8 cellular contexts compared by ENCODE assay signal in genomic region chr1:112397051-112397471, GRCh38. TPM values are rescaled to one million over a fixed set of nuclear protein-coding genes. Genes with fewer than 3 reads are reported as not detected.
DNase-seq lines count a peak whose midpoint lies in the region; ATAC-seq, FAIRE-seq and TF ChIP-seq lines count a peak whose summit lies in the region.

No MANE protein-coding gene starts in this region.

- no peaks in the 10 kb centered on the region for H3K9me3 ChIP-seq in heart right ventricle
- no peaks in the 10 kb centered on the region for H3K9me3 ChIP-seq in GM12878 (replicated peaks; ENCODE audit: control insufficient read depth, insufficient read depth, low read length)
- no peaks in the 10 kb centered on the region for H3K9me3 ChIP-seq in aorta (ENCODE audit: control insufficient read depth, low read length)

- H4K20me1 ChIP-seq in GM12878 (ENCODE audit: control insufficient read depth, insufficient read depth): no peaks in the 10 kb centered on the region

- ATAC-seq in heart right ventricle (no peak), left cardiac atrium (no peak), GM12878 (no peak), memory B cell (ENCODE audit: low read depth) (no peak), aorta (ENCODE audit: low FRiP score) (no peak), GM21381 (IDR thresholded peaks at IDR 0.05; ENCODE audit: unreplicated experiment) (no peak), HG02678 (IDR thresholded peaks at IDR 0.05; ENCODE audit: unreplicated experiment) (no peak)

- H3K27me3 ChIP-seq in heart right ventricle: no peaks in the 10 kb centered on the region
- no peaks in the 10 kb centered on the region for H3K27me3 ChIP-seq in GM12878 (replicated peaks in 1 of 2; ENCODE audit: control insufficient read depth in 2 of 2, insufficient read depth in 2 of 2, low read length in 1 of 2)
- H3K27me3 ChIP-seq in aorta (ENCODE audit: control insufficient read depth in 1 of 2, insufficient read depth in 2 of 2, low read length in 1 of 2): no peaks in the 10 kb centered on the region

- POLR2A ChIA-PET in GM12878 (lab: Charles Lee): interaction anchor here (0.6 to 2.1 kb wide), 7 partner anchors 11 to 318 kb away, joined by 3 to 9 read pairs (median 6); partner anchors contain the start of genes CAPZA1, PPM1J and ST7L

- H3K9me3 Mint-ChIP-seq in memory B cell: no peaks in the 10 kb centered on the region

- H3K79me2 ChIP-seq in GM12878 (ENCODE audit: control insufficient read depth, insufficient read depth, low read length): peaks cover 56% of the 10 kb centered on the region

- H3K36me3 ChIP-seq in heart right ventricle: no peaks in the 10 kb centered on the region
- H3K36me3 ChIP-seq in GM12878 (ENCODE audit: control insufficient read depth in 2 of 2, insufficient read depth in 2 of 2, low read length in 1 of 2): no peaks in the 10 kb centered on the region
- H3K36me3 ChIP-seq in aorta (ENCODE audit: control insufficient read depth in 1 of 2, insufficient read depth in 2 of 2, low read length in 1 of 2): no peaks in the 10 kb centered on the region

- TF ChIP-seq RAD21 in GM12878 (IDR thresholded peaks at IDR 0.05; ENCODE audit: insufficient read depth, low read depth, low read length): no peak

- SMC1A ChIA-PET in GM12878 (lab: Charles Lee; ENCODE audit: uncharacterized antibody, unreplicated experiment): interaction anchor here (0.8 to 1.7 kb wide), 8 partner anchors 9 to 308 kb away, joined by 3 to 5 read pairs (median 4); no protein-coding TSS in a partner anchor

- intact Hi-C loops in heart right ventricle (cut with DNase I): loop anchor here in 3 of 10 donors (5.0 to 10.0 kb wide), 5 partner anchors 35 to 408 kb away; partner anchors contain the start of genes CAPZA1 (in 1 of the 3), RHOC (in 1 of the 3) and ST7L (in 1 of the 3)
- intact Hi-C loops in left cardiac atrium (cut with DNase I): loop anchor here in 1 of 2 donors (5.0 kb wide), 1 partner anchor 220 kb away; the partner anchor contains the start of genes CAPZA1 and ST7L
- intact Hi-C loops in GM12878 (cut with micrococcal nuclease; ENCODE audit: unreplicated experiment): no loop called here
- intact Hi-C loops in aorta (cut with DNase I): loop anchor here (2.0 kb wide), 2 partner anchors 68 to 310 kb away; partner anchors contain the start of gene RHOC (in 1 of the 2)

- H3K27ac ChIP-seq in heart right ventricle (peak overlapping the region in 8 of 10 donors; percentile 91 to 97 (median 94)), GM12878 (ENCODE audit: control insufficient read depth, insufficient read depth) (peak overlapping the region; percentile 78), aorta (ENCODE audit: low read depth in 1 of 2, low read length in 2 of 2) (no peak overlapping the region)

- TF ChIP-seq POLR2A in GM12878 (IDR thresholded peaks at IDR 0.05; ENCODE audit: low read depth, low read length): no peak

- no TSS peak for BruUV-seq in GM12878 (replicated peaks; lab: Mats Ljungman, UMichigan)

- peak overlapping the region; percentile 56 for H3K4me2 ChIP-seq in GM12878 (ENCODE audit: control insufficient read depth, insufficient read depth)

- H3K4me1 ChIP-seq in heart right ventricle (peaks cover 0 to 90% (median 71%) of the 10 kb centered on the region in 9 donors), GM12878 (ENCODE audit: control insufficient read depth, insufficient read depth, low read length) (peaks cover 22% of the 10 kb centered on the region), aorta (ENCODE audit: control insufficient read depth in 1 of 2, insufficient read depth in 2 of 2, low read length in 2 of 2) (peaks cover 4 to 7% of the 10 kb centered on the region in 2 donors)

- no peak for TF ChIP-seq EP300 in GM12878 (IDR thresholded peaks at IDR 0.05; ENCODE audit: borderline replicate concordance in 1 of 2, control insufficient read depth in 1 of 2, low read depth in 2 of 2, low read length in 2 of 2)

- peak; percentile 31 for FAIRE-seq in GM12878 (lab: Jason Lieb, UNC)

- H3K4me3 ChIP-seq in heart right ventricle (peak overlapping the region; percentile 88 to 100 (median 94)), GM12878 (peak overlapping the region; percentile 97), aorta (ENCODE audit: low read length in 2 of 2) (peak overlapping the region; percentile 48 to 93)

- H3K4me3 Mint-ChIP-seq in memory B cell: peak overlapping the region; percentile 94

- H3K9ac ChIP-seq in GM12878 (ENCODE audit: control insufficient read depth, insufficient read depth, low read length): peak overlapping the region; percentile 87

- H2AFZ ChIP-seq in GM12878 (ENCODE audit: control insufficient read depth, low read depth, low read length): peak overlapping the region; percentile 91

- peaks cover 21% of the 10 kb centered on the region for H3K4me1 Mint-ChIP-seq in memory B cell

- RAD21 ChIA-PET in GM12878 (lab: Charles Lee; ENCODE audit: unreplicated experiment): interaction anchor here (1.1 to 5.2 kb wide), 8 partner anchors 70 to 318 kb away, joined by 3 to 46 read pairs (median 4); partner anchors contain the start of genes MOV10 and PPM1J

- in situ Hi-C loops in GM12878 (cut with MboI): loop anchor here (5.0 kb wide), 2 partner anchors 65 to 220 kb away; partner anchors contain the start of genes CAPZA1 and ST7L

- TF ChIP-seq CTCF in heart right ventricle (IDR thresholded peaks at IDR 0.05) (no peak), GM12878 (IDR thresholded peaks at IDR 0.05 in 2 of 3, conservative IDR thresholded peaks at IDR 0.05 in 1 of 3; ENCODE audit: control insufficient read depth in 2 of 3, extremely low read depth in 1 of 3, insufficient read depth in 1 of 3, low read depth in 3 of 3, low read length in 3 of 3) (no peak)

- CTCF ChIA-PET in GM12878 (lab: Yijun Ruan, JAX): interaction anchor here (0.6 to 14.4 kb wide), 9 partner anchors 9 to 319 kb away, joined by 3 to 330 read pairs (median 3); partner anchors contain the start of genes CAPZA1 and ST7L

- no peaks in the 10 kb centered on the region for H3K36me3 Mint-ChIP-seq in memory B cell

- 72 to 74% methylated on average over 1 of the region's 1 CpG for WGBS in heart right ventricle, 2 donors
- WGBS in GM12878 (ENCODE audit: insufficient coverage, insufficient replicate concordance, low lambda C conversion rate, missing lambda C conversion rate): 0% methylated on average over 1 of the region's 1 CpG
- 69 to 73% methylated on average over 1 of the region's 1 CpG for WGBS in aorta, 2 donors

- H3K27me3 Mint-ChIP-seq in memory B cell: no peaks in the 10 kb centered on the region

- peak overlapping the region; percentile 77 for H3K27ac Mint-ChIP-seq in memory B cell

- DNase-seq in heart right ventricle (no peak), left cardiac atrium (no peak), GM12878 (ENCODE audit: low read depth, low spot score) (no peak), memory B cell (ENCODE audit: low spot score in 2 of 2) (no peak), aorta (no peak), DMS153 (lab: John Stamatoyannopoulos, UW) (no peak)

TF ChIP-seq in GM12878, 131 proteins besides CTCF, POLR2A, EP300 and RAD21 (continues in another document):
- no peak for TF ChIP-seq ZNF622 (IDR thresholded peaks at IDR 0.05)
- no peak for TF ChIP-seq PBX3 (IDR thresholded peaks at IDR 0.05; ENCODE audit: insufficient replicate concordance, low read depth, low read length)
- no peak for TF ChIP-seq TARDBP (IDR thresholded peaks at IDR 0.05; ENCODE audit: borderline replicate concordance)
- TF ChIP-seq NR2C1 (IDR thresholded peaks at IDR 0.05): no peak
- no peak for TF ChIP-seq MTA3 (IDR thresholded peaks at IDR 0.05; ENCODE audit: borderline replicate concordance, low read length)
- TF ChIP-seq GATAD2B (conservative IDR thresholded peaks at IDR 0.05; ENCODE audit: low read depth): no peak
- TF ChIP-seq NFXL1 (IDR thresholded peaks at IDR 0.05; ENCODE audit: borderline replicate concordance): no peak
- no peak for TF ChIP-seq PML (IDR thresholded peaks at IDR 0.05; ENCODE audit: low read length)
- TF ChIP-seq BHLHE40 (IDR thresholded peaks at IDR 0.05; ENCODE audit: borderline replicate concordance in 1 of 2, low read depth in 2 of 2, low read length in 1 of 2): no peak
- TF ChIP-seq SREBF2 (IDR thresholded peaks at IDR 0.05; ENCODE audit: low read length): no peak

RNA-seq across cellular contexts. Expression of gene CTTNBP2NL, which starts 1.0 kb away (rescaled TPM):
- total RNA-seq in heart right ventricle: 10 to 100 TPM; 12.1 to 20.6 (median 17.5) TPM
- 1 to 10 TPM; 3.9 to 6.7 TPM for polyA plus RNA-seq in heart right ventricle
- total RNA-seq in left cardiac atrium: 10 to 100 TPM; 17.1 to 24.3 TPM
- 40.8 and 44.3 TPM in 2 replicates for total RNA-seq in GM12878 (2013; cell fraction: nucleolus; rRNA removed)
- total RNA-seq in GM12878 (2014; rRNA removed): 3.8 and 4.9 TPM in 2 replicates
- total RNA-seq in GM12878 (2014; rRNA removed; fragmentation: Illumina TruSeq; extraction: Trizol): 5.6 and 6.0 TPM in 2 replicates
- total RNA-seq in GM12878 (2021): 10.7 and 11.3 TPM in 2 replicates
- polyA plus RNA-seq in GM12878 (2011; ENCODE audit: low read depth): 1.3 TPM
- polyA plus RNA-seq in GM12878 (2011; rRNA removed): 10.5 and 14.0 TPM in 2 replicates
- 5.5 and 6.0 TPM in 2 replicates for polyA plus RNA-seq in GM12878 (2011; cell fraction: cytosol; rRNA removed)
- 8.7 and 9.3 TPM in 2 replicates for polyA plus RNA-seq in GM12878 (2011; cell fraction: nucleus; rRNA removed)
- polyA plus RNA-seq in GM12878 (2012): 1.3 and 2.4 TPM in 2 replicates
- polyA plus RNA-seq in GM12878 (2014; fragmentation: Illumina TruSeq; extraction: Trizol): 5.3 and 6.7 TPM in 2 replicates
- 1 to 10 TPM; 2.1 to 5.7 TPM for polyA plus RNA-seq in GM12878 (2014; fragmentation: Nextera tagmentation; extraction: Ambion mirVana)
- polyA plus RNA-seq in GM12878 (2014; rRNA removed): 3.1 and 3.8 TPM in 2 replicates
- polyA plus RNA-seq in GM12878 (2016; fragmentation: Nextera tagmentation; extraction: Ambion mirVana): 1 to 10 TPM; 5.5 to 6.7 TPM
- polyA minus RNA-seq in GM12878 (2011; rRNA and poly(A)+ RNA removed): 24.1 and 27.1 TPM in 2 replicates
- 5.7 and 8.7 TPM in 2 replicates for polyA minus RNA-seq in GM12878 (2011; cell fraction: cytosol; rRNA and poly(A)+ RNA removed)
- 16.0 and 23.5 TPM in 2 replicates for polyA minus RNA-seq in GM12878 (2011; cell fraction: nucleus; rRNA and poly(A)+ RNA removed)
- total RNA-seq in aorta: 10 to 100 TPM; 59.2 to 65.8 TPM
- 1 to 10 TPM; 7.9 to 9.5 TPM for polyA plus RNA-seq in aorta

Comparison
In these comparisons a context has a peak if more than half of its experiments do, and no peak if none do; other contexts are left out.
1. H3K27ac ChIP-seq: peak in heart right ventricle (8 of 10) and GM12878 (single experiment); none in aorta (0 of 2).
2. Peak in every context shown above with its lines, with median percentiles within 50 percentile points of each other: H3K4me3 ChIP-seq.